ENCODE assay signal across 28 cellular contexts in the genomic region with DNA sequence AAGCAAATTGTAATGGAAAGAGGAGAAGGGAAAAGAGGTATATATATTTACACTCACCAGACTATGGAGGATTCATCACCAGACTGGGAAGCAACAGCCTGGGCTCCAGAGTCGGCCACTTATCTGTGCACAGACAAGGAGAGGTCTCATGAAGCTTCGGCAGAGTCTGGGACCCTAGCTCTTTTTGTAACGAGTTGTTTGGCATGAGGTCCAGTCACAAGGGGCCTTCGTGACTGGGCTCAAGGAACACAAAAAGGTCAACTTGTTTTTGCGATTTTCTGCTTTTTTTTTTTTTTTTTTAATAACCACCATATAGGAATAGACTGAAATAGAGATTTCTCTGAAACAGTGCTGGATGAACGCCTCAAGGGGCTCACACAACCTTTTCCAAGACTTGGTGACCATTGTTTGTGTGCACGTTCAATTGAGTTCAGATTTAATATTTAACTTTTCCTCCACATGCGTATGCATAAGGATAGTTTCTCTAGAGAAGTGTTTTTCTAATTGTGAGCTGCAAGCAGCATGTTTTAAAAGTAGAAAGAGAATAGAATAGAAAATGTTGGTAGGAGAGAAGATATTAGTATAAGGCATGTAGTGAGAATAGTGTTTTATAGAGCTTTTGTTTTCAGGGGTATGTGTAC. TPM values are rescaled to one million over a fixed set of nuclear protein-coding genes. Genes with fewer than 3 reads are reported as not detected.
A peak's percentile ranks its signal among the peaks of the same experiment; 100 is the strongest.
DNase-seq lines count a peak whose midpoint lies in the region; ATAC-seq lines count a peak whose summit lies in the region.
"Had no signal": no experiment of that assay in that cellular context is flagged by ENCODE, and none has a peak within 500 bp of the region (broad histone marks: within the 10 kb centered on the region; RNA-seq: fewer than 3 reads in every experiment).

No MANE protein-coding gene starts in this region.

- no peaks in the 10 kb centered on the region for H3K9me3 Mint-ChIP-seq in CD4-positive, CD25-positive, alpha-beta regulatory T cell
- H3K9me3 Mint-ChIP-seq in CD8-positive, alpha-beta memory T cell: peaks cover 0 to 3% (median 0%) of the 10 kb centered on the region in 5 donors
- no peaks in the 10 kb centered on the region for H3K9me3 Mint-ChIP-seq in central memory CD8-positive, alpha-beta T cell
- H3K9me3 Mint-ChIP-seq in naive thymus-derived CD4-positive, alpha-beta T cell: peaks cover 0 to 3% (median 0%) of the 10 kb centered on the region in 11 donors
- H3K9me3 Mint-ChIP-seq in activated naive CD4-positive, alpha-beta T cell treated with anti-CD3 and anti-CD28 coated beads, Interleukin-2, amount 10 ng/mL, durations not matched to agents 7 days and 5 days: no peaks in the 10 kb centered on the region
- H3K9me3 Mint-ChIP-seq: activated naive CD4-positive, alpha-beta T cell treated with anti-CD3 and anti-CD28 coated beads for 36 hours; T-cell had no signal

- peaks cover 20% of the 10 kb centered on the region for H3K4me1 ChIP-seq in CD4-positive, CD25-positive, alpha-beta regulatory T cell (ENCODE audit: control insufficient read depth, insufficient read depth, low read length, poor library complexity, severe bottlenecking)
- H3K4me1 ChIP-seq in CD8-positive, alpha-beta memory T cell (ENCODE audit: insufficient read depth, low read length): peaks cover 27% of the 10 kb centered on the region
- peaks cover under 1 to 18% of the 10 kb centered on the region in 2 donors for H3K4me1 ChIP-seq in naive thymus-derived CD4-positive, alpha-beta T cell (ENCODE audit: control insufficient read depth in 2 of 2, insufficient read depth in 2 of 2, low read length in 2 of 2)
- H3K4me1 ChIP-seq: breast epithelium, colonic mucosa, HAP-1, SJCRH30 had no signal

- ATAC-seq in CD4-positive, CD25-positive, alpha-beta regulatory T cell (ENCODE audit: low read depth in 2 of 2): no peak
- ATAC-seq in central memory CD8-positive, alpha-beta T cell (replicated peaks; ENCODE audit: extremely low read depth, poor library complexity, severe bottlenecking): no peak
- ATAC-seq in naive thymus-derived CD4-positive, alpha-beta T cell: no peak
- ATAC-seq: gastrocnemius medialis, left ventricle myocardium superior, pancreas, T-cell had no signal

- H3K36me3 ChIP-seq in CD4-positive, CD25-positive, alpha-beta regulatory T cell (ENCODE audit: control insufficient read depth, insufficient read depth, low read length): peaks cover 13% of the 10 kb centered on the region
- H3K36me3 ChIP-seq in CD8-positive, alpha-beta memory T cell (ENCODE audit: insufficient read depth, low read length): peaks cover 9% of the 10 kb centered on the region
- peaks cover 0 to 13% (median 7%) of the 10 kb centered on the region in 3 experiments for H3K36me3 ChIP-seq in naive thymus-derived CD4-positive, alpha-beta T cell (ENCODE audit: control insufficient read depth in 2 of 3, insufficient read depth in 3 of 3, low read length in 3 of 3)
- H3K36me3 ChIP-seq: breast epithelium, colonic mucosa, pancreas had no signal

- H3K9me3 ChIP-seq in CD4-positive, CD25-positive, alpha-beta regulatory T cell (ENCODE audit: control insufficient read depth in 2 of 2, low read length in 2 of 2): no peaks in the 10 kb centered on the region
- H3K9me3 ChIP-seq in CD8-positive, alpha-beta memory T cell (ENCODE audit: low read length): no peaks in the 10 kb centered on the region
- H3K9me3 ChIP-seq in naive thymus-derived CD4-positive, alpha-beta T cell (ENCODE audit: control insufficient read depth in 2 of 3, low read length in 3 of 3): no peaks in the 10 kb centered on the region
- H3K9me3 ChIP-seq: breast epithelium, colonic mucosa, gastrocnemius medialis, HAP-1, pancreas, SJCRH30 had no signal

- peaks cover 29 to 74% (median 58%) of the 10 kb centered on the region in 4 donors for H3K4me1 Mint-ChIP-seq in CD4-positive, CD25-positive, alpha-beta regulatory T cell
- H3K4me1 Mint-ChIP-seq in CD8-positive, alpha-beta memory T cell: peaks cover 64 to 89% (median 85%) of the 10 kb centered on the region in 3 donors
- H3K4me1 Mint-ChIP-seq in central memory CD8-positive, alpha-beta T cell: peaks cover 57% of the 10 kb centered on the region
- H3K4me1 Mint-ChIP-seq in naive thymus-derived CD4-positive, alpha-beta T cell: peaks cover 45 to 99% (median 84%) of the 10 kb centered on the region in 7 donors
- peaks cover 30% of the 10 kb centered on the region for H3K4me1 Mint-ChIP-seq in activated naive CD4-positive, alpha-beta T cell treated with anti-CD3 and anti-CD28 coated beads, Interleukin-2, amount 10 ng/mL, durations not matched to agents 7 days and 5 days
- H3K4me1 Mint-ChIP-seq: nephron progenitor cell had no signal

- H3K27ac Mint-ChIP-seq in CD4-positive, CD25-positive, alpha-beta regulatory T cell: peak overlapping the region; percentile 27 to 82 (median 43)
- H3K27ac Mint-ChIP-seq in CD8-positive, alpha-beta memory T cell: peak overlapping the region in 6 of 8 donors; percentile 21 to 56 (median 35)
- peak overlapping the region; percentile 75 for H3K27ac Mint-ChIP-seq in central memory CD8-positive, alpha-beta T cell (ENCODE audit: low read depth)
- H3K27ac Mint-ChIP-seq in naive thymus-derived CD4-positive, alpha-beta T cell: peak overlapping the region in 5 of 9 donors; percentile 0 to 69 (median 25)
- H3K27ac Mint-ChIP-seq in activated naive CD4-positive, alpha-beta T cell treated with anti-CD3 and anti-CD28 coated beads, Interleukin-2, amount 10 ng/mL, durations not matched to agents 7 days and 5 days: no peak overlapping the region
- H3K27ac Mint-ChIP-seq: activated naive CD4-positive, alpha-beta T cell treated with anti-CD3 and anti-CD28 coated beads for 36 hours; nephron progenitor cell had no signal

- no peak for DNase-seq in CD4-positive, CD25-positive, alpha-beta regulatory T cell
- DNase-seq in CD8-positive, alpha-beta memory T cell: no peak
- no peak for DNase-seq in central memory CD8-positive, alpha-beta T cell (ENCODE audit: low spot score in 2 of 2)
- DNase-seq in naive thymus-derived CD4-positive, alpha-beta T cell: no peak
- DNase-seq in activated naive CD4-positive, alpha-beta T cell treated with anti-CD3 and anti-CD28 coated beads, Interleukin-2, amount 10 ng/mL, durations not matched to agents 7 days and 5 days: no peak
- DNase-seq in mucosa of gallbladder (ENCODE audit: low spot score): no peak
- no peak for DNase-seq in activated CD4-positive, CD25-positive, alpha-beta regulatory T cell (lab: John Stamatoyannopoulos, UW)
- DNase-seq: activated naive CD4-positive, alpha-beta T cell treated with anti-CD3 and anti-CD28 coated beads for 36 hours; activated T-cell treated with anti-CD3 and anti-CD28 coated beads, Interleukin-2, amount 50 U/mL, for 1 hour; amygdala; colonic mucosa; effector memory CD4-positive, alpha-beta T cell; gastrocnemius medialis; IMR-90; left ventricle myocardium superior; NCI-H1092 treated with DMSO at 0.1 percent for 48 hours; NCI-H2029; NCI-H226; NCI-H748 treated with DMSO at 0.1 percent for 48 hours; nephron progenitor cell; pancreas; SJCRH30; spleen; T-cell had no signal

- H3K27me3 Mint-ChIP-seq in CD4-positive, CD25-positive, alpha-beta regulatory T cell: no peaks in the 10 kb centered on the region
- no peaks in the 10 kb centered on the region for H3K27me3 Mint-ChIP-seq in CD8-positive, alpha-beta memory T cell
- H3K27me3 Mint-ChIP-seq in central memory CD8-positive, alpha-beta T cell: no peaks in the 10 kb centered on the region
- no peaks in the 10 kb centered on the region for H3K27me3 Mint-ChIP-seq in naive thymus-derived CD4-positive, alpha-beta T cell
- H3K27me3 Mint-ChIP-seq in activated naive CD4-positive, alpha-beta T cell treated with anti-CD3 and anti-CD28 coated beads, Interleukin-2, amount 10 ng/mL, durations not matched to agents 7 days and 5 days: no peaks in the 10 kb centered on the region
- H3K27me3 Mint-ChIP-seq: T-cell had no signal

- no peak overlapping the region for H3K4me3 ChIP-seq in CD4-positive, CD25-positive, alpha-beta regulatory T cell (ENCODE audit: low read depth, low read length)
- H3K4me3 ChIP-seq in CD8-positive, alpha-beta memory T cell (ENCODE audit: low read length): no peak overlapping the region
- no peak overlapping the region for H3K4me3 ChIP-seq in naive thymus-derived CD4-positive, alpha-beta T cell (ENCODE audit: low read length)
- H3K4me3 ChIP-seq: breast epithelium, colonic mucosa, gastrocnemius medialis, HAP-1, pancreas, right atrium auricular region, SJCRH30, spleen had no signal

- peaks cover 31% of the 10 kb centered on the region for H3K36me3 Mint-ChIP-seq in CD4-positive, CD25-positive, alpha-beta regulatory T cell
- peaks cover 6 to 44% (median 12%) of the 10 kb centered on the region in 3 donors for H3K36me3 Mint-ChIP-seq in CD8-positive, alpha-beta memory T cell
- H3K36me3 Mint-ChIP-seq in central memory CD8-positive, alpha-beta T cell (ENCODE audit: insufficient read depth): peaks cover 19% of the 10 kb centered on the region
- peaks cover 12 to 27% (median 24%) of the 10 kb centered on the region in 5 donors for H3K36me3 Mint-ChIP-seq in naive thymus-derived CD4-positive, alpha-beta T cell
- H3K36me3 Mint-ChIP-seq in activated naive CD4-positive, alpha-beta T cell treated with anti-CD3 and anti-CD28 coated beads, Interleukin-2, amount 10 ng/mL, durations not matched to agents 7 days and 5 days: peaks cover 39% of the 10 kb centered on the region

- H3K27me3 ChIP-seq in CD4-positive, CD25-positive, alpha-beta regulatory T cell (ENCODE audit: control insufficient read depth, insufficient read depth, low read length): no peaks in the 10 kb centered on the region
- H3K27me3 ChIP-seq in CD8-positive, alpha-beta memory T cell (ENCODE audit: insufficient read depth, low read length, poor library complexity, severe bottlenecking): no peaks in the 10 kb centered on the region
- no peaks in the 10 kb centered on the region for H3K27me3 ChIP-seq in naive thymus-derived CD4-positive, alpha-beta T cell (ENCODE audit: control insufficient read depth in 2 of 2, insufficient read depth in 2 of 2, low read length in 2 of 2)
- H3K27me3 ChIP-seq: breast epithelium, colonic mucosa, gastrocnemius medialis, pancreas, right atrium auricular region, SJCRH30, spleen had no signal

- H3K4me3 Mint-ChIP-seq in CD4-positive, CD25-positive, alpha-beta regulatory T cell: peak overlapping the region in 1 of 4 donors; percentile 32
- H3K4me3 Mint-ChIP-seq in CD8-positive, alpha-beta memory T cell: peak overlapping the region in 1 of 7 donors; percentile 61
- H3K4me3 Mint-ChIP-seq in central memory CD8-positive, alpha-beta T cell: no peak overlapping the region
- peak overlapping the region in 5 of 10 donors; percentile 4 to 21 (median 16) for H3K4me3 Mint-ChIP-seq in naive thymus-derived CD4-positive, alpha-beta T cell
- no peak overlapping the region for H3K4me3 Mint-ChIP-seq in activated naive CD4-positive, alpha-beta T cell treated with anti-CD3 and anti-CD28 coated beads, Interleukin-2, amount 10 ng/mL, durations not matched to agents 7 days and 5 days
- H3K4me3 Mint-ChIP-seq: activated naive CD4-positive, alpha-beta T cell treated with anti-CD3 and anti-CD28 coated beads for 36 hours; nephron progenitor cell; T-cell had no signal

- intact Hi-C loops in naive thymus-derived CD4-positive, alpha-beta T cell (cut with micrococcal nuclease): no loop called here

- peak overlapping the region; percentile 5 for H3K27ac ChIP-seq in CD4-positive, CD25-positive, alpha-beta regulatory T cell (ENCODE audit: insufficient read depth, low read length, poor library complexity, severe bottlenecking)
- H3K27ac ChIP-seq in CD8-positive, alpha-beta memory T cell (ENCODE audit: low read depth, low read length): no peak overlapping the region
- no peak overlapping the region for H3K27ac ChIP-seq in naive thymus-derived CD4-positive, alpha-beta T cell (ENCODE audit: low read depth, low read length)
- H3K27ac ChIP-seq: breast epithelium, C4-2B, colonic mucosa, gastrocnemius medialis, pancreas, SJCRH30, spleen had no signal

- POLR2A ChIA-PET in CD8-positive, alpha-beta memory T cell (lab: Charles Lee): no interaction called here
- POLR2A ChIA-PET in naive thymus-derived CD4-positive, alpha-beta T cell (lab: Charles Lee): interaction anchor here (0.6 to 0.7 kb wide), 2 partner anchors 36 to 590 kb away, joined by 3 to 4 read pairs; no protein-coding TSS in a partner anchor

- CTCF ChIA-PET in CD8-positive, alpha-beta memory T cell (lab: Charles Lee): no interaction called here
- CTCF ChIA-PET in naive thymus-derived CD4-positive, alpha-beta T cell (lab: Charles Lee): interaction anchor here (0.6 kb wide), 1 partner anchor 9 kb away, joined by 3 read pairs; no protein-coding TSS in a partner anchor
- CTCF ChIA-PET in activated naive CD4-positive, alpha-beta T cell treated with anti-CD3 and anti-CD28 coated beads, Interleukin-2, amount 10 ng/mL, durations not matched to agents 7 days and 5 days (lab: Charles Lee): interaction anchor here (0.6 kb wide), 1 partner anchor 23 kb away, joined by 3 read pairs; no protein-coding TSS in a partner anchor

RNA-seq across cellular contexts. Expression of gene BPTF, which starts 25.8 kb away (rescaled TPM):
- total RNA-seq in CD4-positive, CD25-positive, alpha-beta regulatory T cell: 157 TPM
- polyA plus RNA-seq in CD4-positive, CD25-positive, alpha-beta regulatory T cell: 10 to 100 TPM in 2 of 4 donors, 1 to 10 TPM in 2; 7.5 to 13.5 (median 11.0) TPM
- total RNA-seq in CD8-positive, alpha-beta memory T cell: 10 to 100 TPM; 78.8 to 82.4 TPM
- 25.1 TPM for polyA plus RNA-seq in CD8-positive, alpha-beta memory T cell
- 100 to 1,000 TPM; 111 to 219 (median 163) TPM for total RNA-seq in naive thymus-derived CD4-positive, alpha-beta T cell
- polyA plus RNA-seq in naive thymus-derived CD4-positive, alpha-beta T cell: 10 to 100 TPM; 16.0 to 22.1 TPM
- 107 TPM for total RNA-seq in mucosa of gallbladder
